In the genomic region with DNA sequence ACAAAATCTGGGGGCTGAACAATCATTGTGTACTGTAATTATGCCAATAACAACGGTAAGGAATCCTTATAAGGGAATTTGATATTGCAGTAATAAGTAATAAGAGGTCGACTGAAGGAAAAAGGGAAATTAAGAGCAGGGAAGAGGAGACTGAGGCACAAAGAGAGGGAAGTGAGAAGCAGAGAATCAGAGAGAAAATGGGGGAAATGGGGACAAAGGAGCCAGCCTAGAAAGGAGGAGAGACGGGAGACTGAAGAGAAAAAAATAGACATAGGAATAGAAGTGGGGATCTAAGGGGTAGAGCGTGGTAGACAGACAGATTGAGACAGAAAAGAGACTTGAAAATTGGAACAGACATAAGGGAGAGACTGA, we compare ENCODE assay signal across 8 cellular contexts. TPM values are rescaled to one million over a fixed set of nuclear protein-coding genes. Genes with fewer than 3 reads are reported as not detected.
DNase-seq lines count a peak whose midpoint lies in the region; ATAC-seq, FAIRE-seq and TF ChIP-seq lines count a peak whose summit lies in the region.

No MANE protein-coding gene starts in this region.

- H3K27ac ChIP-seq in ACC112 (ENCODE audit: low read depth, low read length) (peak overlapping the region; percentile 74), Peyer's patch (peak overlapping the region in 3 of 4 donors; percentile 38 to 75 (median 62)), endothelial cell of umbilical vein (ENCODE audit: insufficient read depth, low read depth, low read length) (peak overlapping the region; percentile 97)

- peaks cover 5% of the 10 kb centered on the region for H3K27me3 Mint-ChIP-seq in neural crest cell (ENCODE audit: low read depth)

- ATAC-seq in HG03521 (IDR thresholded peaks at IDR 0.05; ENCODE audit: unreplicated experiment), result no peak
- ATAC-seq in HG02840 (IDR thresholded peaks at IDR 0.05; ENCODE audit: low FRiP score, unreplicated experiment), result no peak
- ATAC-seq in HG03135 (IDR thresholded peaks at IDR 0.05; ENCODE audit: unreplicated experiment), result no peak

- POLR2A ChIA-PET in endothelial cell of umbilical vein (lab: Charles Lee), result interaction anchor here (0.7 kb wide), 1 partner anchor 122 kb away, joined by 3 read pairs; no protein-coding TSS in a partner anchor

- CTCF ChIA-PET in endothelial cell of umbilical vein (lab: Charles Lee), result no interaction called here

- H3K9me1 ChIP-seq in endothelial cell of umbilical vein (replicated peaks; ENCODE audit: control insufficient read depth, extremely low read depth, insufficient read depth, low read length), result no peaks in the 10 kb centered on the region

- peaks cover 26% of the 10 kb centered on the region for H3K9me3 Mint-ChIP-seq in neural crest cell

- peak overlapping the region; percentile 97 for H3K9ac ChIP-seq in endothelial cell of umbilical vein (replicated peaks; ENCODE audit: extremely low read depth, insufficient read depth, low read length)

- H3K27me3 ChIP-seq in ACC112 (ENCODE audit: insufficient read depth, low read length) (no peaks in the 10 kb centered on the region), Peyer's patch (no peaks in the 10 kb centered on the region), endothelial cell of umbilical vein (ENCODE audit: control insufficient read depth in 2 of 2, insufficient read depth in 2 of 2, low read length in 2 of 2) (no peaks in the 10 kb centered on the region)

- peak overlapping the region; percentile 96 for H2AFZ ChIP-seq in ACC112 (ENCODE audit: low read length, unreplicated experiment)
- H2AFZ ChIP-seq in endothelial cell of umbilical vein (ENCODE audit: low read depth, low read length), result peak overlapping the region; percentile 98

- H4K20me1 ChIP-seq in endothelial cell of umbilical vein (replicated peaks; ENCODE audit: control insufficient read depth, extremely low read depth, insufficient read depth, low read length), result no peaks in the 10 kb centered on the region

- FAIRE-seq in endothelial cell of umbilical vein (lab: Jason Lieb, UNC), result no peak
- FAIRE-seq in frontal cortex (lab: Jason Lieb, UNC), result no peak

- peak overlapping the region; percentile 95 for H3K4me3 Mint-ChIP-seq in neural crest cell

- no peak for TF ChIP-seq CTCF in Peyer's patch (IDR thresholded peaks at IDR 0.05)
- no peak for TF ChIP-seq CTCF in endothelial cell of umbilical vein (IDR thresholded peaks at IDR 0.05; ENCODE audit: extremely low read depth in 1 of 2, insufficient read depth in 1 of 2, low read depth in 1 of 2, low read length in 2 of 2)
- TF ChIP-seq CTCF in neural crest cell (conservative IDR thresholded peaks at IDR 0.05), result no peak

- intact Hi-C loops in endothelial cell of umbilical vein (cut with micrococcal nuclease), result loop anchor here (1.0 kb wide), 1 partner anchor 41 kb away; no protein-coding TSS in a partner anchor

- peaks cover 0 to 47% (median 8%) of the 10 kb centered on the region in 4 donors for H3K9me3 ChIP-seq in Peyer's patch
- peaks cover 2% of the 10 kb centered on the region for H3K9me3 ChIP-seq in endothelial cell of umbilical vein (replicated peaks; ENCODE audit: control insufficient read depth, insufficient read depth, low read length)

- H3K4me2 ChIP-seq in endothelial cell of umbilical vein (ENCODE audit: insufficient read depth, low read length), result peak overlapping the region; percentile 87

- H3K4me1 ChIP-seq in ACC112 (ENCODE audit: control insufficient read depth, insufficient read depth, low read length, unreplicated experiment), result peaks cover 5% of the 10 kb centered on the region
- no peaks in the 10 kb centered on the region for H3K4me1 ChIP-seq in Peyer's patch
- H3K4me1 ChIP-seq in endothelial cell of umbilical vein (ENCODE audit: control insufficient read depth, extremely low read depth, insufficient read depth, low read length), result no peaks in the 10 kb centered on the region

- peaks cover 13% of the 10 kb centered on the region for H3K4me1 Mint-ChIP-seq in neural crest cell

- DNase-seq in Peyer's patch (no peak), endothelial cell of umbilical vein (ENCODE audit: low read depth, low spot score) (no peak), neural crest cell (ENCODE audit: low read depth, low spot score) (no peak), frontal cortex (ENCODE audit: low spot score in 2 of 2) (no peak)

- no TSS peak for BruUV-seq in endothelial cell of umbilical vein (replicated peaks; lab: Mats Ljungman, UMichigan)

- H3K79me2 ChIP-seq in ACC112 (ENCODE audit: control insufficient read depth, insufficient read depth, low read length, unreplicated experiment), result no peaks in the 10 kb centered on the region
- H3K79me2 ChIP-seq in endothelial cell of umbilical vein (ENCODE audit: control insufficient read depth, insufficient read depth, low read length), result no peaks in the 10 kb centered on the region

- dilution Hi-C loops in endothelial cell of umbilical vein (cut with MboI; ENCODE audit: extremely low pct_ligation_motif_present, low sequenced_read_pairs), result no loop called here

- TF ChIP-seq POLR2A in Peyer's patch (IDR thresholded peaks at IDR 0.05) (no peak), endothelial cell of umbilical vein (IDR thresholded peaks at IDR 0.05; ENCODE audit: low read depth, low read length) (no peak)

- H3K36me3 ChIP-seq in ACC112 (ENCODE audit: insufficient read depth, low read length) (peaks cover 33% of the 10 kb centered on the region), Peyer's patch (peaks cover 0 to 8% (median 0%) of the 10 kb centered on the region in 3 donors), endothelial cell of umbilical vein (ENCODE audit: control insufficient read depth in 2 of 2, extremely low read depth in 1 of 2, insufficient read depth in 2 of 2, low read length in 2 of 2) (peaks cover 0 to 3% of the 10 kb centered on the region in 2 experiments)

- peak overlapping the region; percentile 78 for H3K4me3 ChIP-seq in ACC112 (ENCODE audit: low read depth, low read length)
- peak overlapping the region; percentile 27 to 72 (median 44) for H3K4me3 ChIP-seq in Peyer's patch
- peak overlapping the region; percentile 17 to 68 (median 66) for H3K4me3 ChIP-seq in endothelial cell of umbilical vein (replicated peaks in 1 of 3; ENCODE audit: insufficient read depth in 1 of 3, low read depth in 1 of 3, low read length in 3 of 3)

- H3K27ac Mint-ChIP-seq in neural crest cell (ENCODE audit: unreplicated experiment), result peak overlapping the region; percentile 100

- H3K36me3 Mint-ChIP-seq in neural crest cell (ENCODE audit: low read depth), result peaks cover 35% of the 10 kb centered on the region

TF ChIP-seq in endothelial cell of umbilical vein, 7 proteins besides CTCF, POLR2A, EP300 and RAD21:
- TF ChIP-seq POLR2AphosphoS5 (IDR thresholded peaks at IDR 0.05; ENCODE audit: insufficient read depth, low read depth, low read length) (no peak), EZH2 (IDR thresholded peaks at IDR 0.05; ENCODE audit: borderline replicate concordance, low read depth, low read length, severe bottlenecking) (no peak), GATA2 (IDR thresholded peaks at IDR 0.05; ENCODE audit: insufficient read depth, insufficient read length, low read depth, low read length) (no peak), JUN (IDR thresholded peaks at IDR 0.05; ENCODE audit: borderline replicate concordance, insufficient read depth, insufficient read length, low read depth) (no peak), MYC (IDR thresholded peaks at IDR 0.05; ENCODE audit: low read depth, low read length) (no peak), FOS (IDR thresholded peaks at IDR 0.05; ENCODE audit: borderline replicate concordance, insufficient read depth, low read length) (no peak)
- TF ChIP-seq, protein P1, sequence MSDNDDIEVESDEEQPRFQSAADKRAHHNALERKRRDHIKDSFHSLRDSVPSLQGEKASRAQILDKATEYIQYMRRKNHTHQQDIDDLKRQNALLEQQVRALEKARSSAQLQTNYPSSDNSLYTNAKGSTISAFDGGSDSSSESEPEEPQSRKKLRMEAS (IDR thresholded peaks at IDR 0.05; ENCODE audit: insufficient read depth, insufficient read length), result no peak

RNA-seq across cellular contexts. Expression of gene ZNF300, which starts 0.5 kb away (rescaled TPM):
- total RNA-seq in Peyer's patch, result 10 to 100 TPM in 2 of 4 donors, 1 to 10 TPM in 2; 4.4 to 17.3 (median 8.5) TPM
- total RNA-seq in endothelial cell of umbilical vein, result 9.6 and 10.2 TPM in 2 replicates
- polyA plus RNA-seq in endothelial cell of umbilical vein, result 3.4 and 4.6 TPM in 2 replicates
- 3.0 and 5.2 TPM in 2 replicates for polyA plus RNA-seq in endothelial cell of umbilical vein (2011; cell fraction: cytosol; rRNA removed)
- 27.6 and 35.7 TPM in 2 replicates for polyA plus RNA-seq in endothelial cell of umbilical vein (2011; cell fraction: nucleus; rRNA removed)
- 6.0 and 7.8 TPM in 2 replicates for polyA plus RNA-seq in endothelial cell of umbilical vein (2012)
- polyA minus RNA-seq in endothelial cell of umbilical vein, result 5.8 and 6.0 TPM in 2 replicates
- 1.0 TPM for polyA minus RNA-seq in endothelial cell of umbilical vein (2011; cell fraction: cytosol; rRNA and poly(A)+ RNA removed)
- polyA minus RNA-seq in endothelial cell of umbilical vein (2011; cell fraction: nucleus; rRNA and poly(A)+ RNA removed), result 13.9 and 16.8 TPM in 2 replicates
- 12.1 and 12.4 TPM in 2 replicates for total RNA-seq in neural crest cell
- total RNA-seq in frontal cortex, result 90.9 TPM

RNA-seq across cellular contexts. Expression of gene IRGM, which starts 59.0 kb away (rescaled TPM):
- total RNA-seq in Peyer's patch, result 10 to 100 TPM in 1 of 4 donors, 1 to 10 TPM in 2, not detected in 1; 1.1 to 11.6 (median 1.9) TPM
- total RNA-seq in endothelial cell of umbilical vein, result not detected in 2 replicates
- polyA plus RNA-seq in endothelial cell of umbilical vein, result not detected in 2 replicates
- not detected in 2 replicates for polyA plus RNA-seq in endothelial cell of umbilical vein (2011; cell fraction: cytosol; rRNA removed)
- not detected in 2 replicates for polyA plus RNA-seq in endothelial cell of umbilical vein (2011; cell fraction: nucleus; rRNA removed)
- polyA plus RNA-seq in endothelial cell of umbilical vein (2012), result not detected in 2 replicates
- polyA minus RNA-seq in endothelial cell of umbilical vein, result not detected in 2 replicates
- polyA minus RNA-seq in endothelial cell of umbilical vein (2011; cell fraction: cytosol; rRNA and poly(A)+ RNA removed), result not detected
- polyA minus RNA-seq in endothelial cell of umbilical vein (2011; cell fraction: nucleus; rRNA and poly(A)+ RNA removed), result not detected in 2 replicates
- total RNA-seq in neural crest cell, result not detected in 2 replicates
- total RNA-seq in frontal cortex, result not detected
